Comparison of ENCODE assay signal across 10 cellular contexts in the genomic region with DNA sequence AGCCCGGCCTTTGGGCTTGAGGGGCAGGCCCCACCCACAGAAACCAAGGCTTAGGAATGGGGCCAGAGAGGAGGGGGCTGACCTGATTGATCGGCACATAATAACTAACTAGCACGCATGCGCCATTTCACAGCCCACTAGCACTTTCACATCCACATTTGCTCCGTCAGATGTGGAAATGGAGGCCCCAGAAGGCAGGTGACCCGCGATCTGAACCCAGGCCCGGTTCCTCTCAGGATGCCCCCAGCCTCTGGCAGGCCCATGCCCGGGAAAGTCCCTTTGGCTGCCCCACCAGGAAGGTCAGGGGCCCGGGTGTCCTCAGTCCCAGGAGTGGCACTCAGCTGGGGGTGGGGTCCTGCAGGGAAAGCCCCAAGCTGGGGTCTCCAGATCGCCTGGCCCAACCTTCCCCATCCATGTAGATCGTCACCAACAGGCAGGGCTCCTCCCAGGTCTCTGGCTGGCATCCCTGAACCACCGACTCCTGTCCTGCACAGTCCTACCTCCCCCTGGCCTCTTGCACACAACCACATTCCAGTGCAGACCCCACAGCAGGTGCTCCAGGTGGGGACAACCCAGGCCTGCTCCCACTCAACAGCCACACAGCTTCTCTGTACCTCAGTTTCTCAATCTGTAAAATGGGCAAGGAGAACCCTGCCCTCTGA. TPM values are rescaled to one million over a fixed set of nuclear protein-coding genes. Genes with fewer than 3 reads are reported as not detected.
A peak's percentile ranks its signal among the peaks of the same experiment; 100 is the strongest.
DNase-seq lines count a peak whose midpoint lies in the region; ATAC-seq and TF ChIP-seq lines count a peak whose summit lies in the region.
"Had no signal": no experiment of that assay in that cellular context is flagged by ENCODE, and none has a peak within 500 bp of the region (broad histone marks: within the 10 kb centered on the region; RNA-seq: fewer than 3 reads in every experiment).

No MANE protein-coding gene starts in this region.

- WGBS in heart right ventricle, 2 donors, result 86 to 89% methylated on average over 13 of the region's 13 CpGs

- peaks cover 13% of the 10 kb centered on the region for H3K4me1 Mint-ChIP-seq in WTC11
- no peaks in the 10 kb centered on the region for H3K4me1 Mint-ChIP-seq in activated T-cell treated with anti-CD3 and anti-CD28 coated beads, Interleukin-2, amount 50 U/mL, for 24 hours (ENCODE audit: low read depth)

- H3K36me3 Mint-ChIP-seq in WTC11, result no peaks in the 10 kb centered on the region
- no peaks in the 10 kb centered on the region for H3K36me3 Mint-ChIP-seq in activated T-cell treated with anti-CD3 and anti-CD28 coated beads, Interleukin-2, amount 50 U/mL, for 24 hours (ENCODE audit: low read depth)

- DNase-seq in Right ventricle myocardium inferior (ENCODE audit: missing footprints) (peak; percentile 21), heart right ventricle (no peak), WTC11 (ENCODE audit: low spot score) (peak; percentile 9), upper lobe of right lung (peak; percentile 52), HCEC 1CT (no peak), retina (no peak)
- DNase-seq in activated T-cell treated with anti-CD3 and anti-CD28 coated beads, Interleukin-2, amount 50 U/mL, for 24 hours, result no peak
- DNase-seq: effector memory CD8-positive, alpha-beta T cell; NCI-H774 had no signal

- TF ChIP-seq CTCF in heart right ventricle (IDR thresholded peaks at IDR 0.05) (no peak), WTC11 (IDR thresholded peaks at IDR 0.05) (no peak), upper lobe of right lung (IDR thresholded peaks at IDR 0.05) (no peak)

- H3K9me3 Mint-ChIP-seq in WTC11, result no peaks in the 10 kb centered on the region
- no peaks in the 10 kb centered on the region for H3K9me3 Mint-ChIP-seq in activated T-cell treated with anti-CD3 and anti-CD28 coated beads, Interleukin-2, amount 50 U/mL, for 24 hours
- H3K9me3 Mint-ChIP-seq: effector memory CD8-positive, alpha-beta T cell had no signal

- 0 out of 2 replicates have a peak overlapping the region, but pooled peaks have one; percentile 49 for H3K27ac Mint-ChIP-seq in WTC11
- no peak overlapping the region for H3K27ac Mint-ChIP-seq in activated T-cell treated with anti-CD3 and anti-CD28 coated beads, Interleukin-2, amount 50 U/mL, for 24 hours
- H3K27ac Mint-ChIP-seq: effector memory CD8-positive, alpha-beta T cell had no signal

- H3K27ac ChIP-seq in heart right ventricle (no peak overlapping the region), upper lobe of right lung (no peak overlapping the region)

- H3K9me3 ChIP-seq in heart right ventricle, result no peaks in the 10 kb centered on the region
- no peaks in the 10 kb centered on the region for H3K9me3 ChIP-seq in upper lobe of right lung

- H3K4me3 ChIP-seq in heart right ventricle, result no peak overlapping the region
- H3K4me3 ChIP-seq in upper lobe of right lung, result no peak overlapping the region

- H3K4me3 Mint-ChIP-seq in WTC11, result no peak overlapping the region
- H3K4me3 Mint-ChIP-seq in activated T-cell treated with anti-CD3 and anti-CD28 coated beads, Interleukin-2, amount 50 U/mL, for 24 hours, result no peak overlapping the region
- H3K4me3 Mint-ChIP-seq: effector memory CD8-positive, alpha-beta T cell had no signal

- ATAC-seq in Right ventricle myocardium inferior, result no peak
- ATAC-seq in heart right ventricle, result no peak
- ATAC-seq in HG02943 (IDR thresholded peaks at IDR 0.05; ENCODE audit: low read depth, unreplicated experiment), result peak; percentile 56
- ATAC-seq in WTC11, result no peak
- no peak for ATAC-seq in upper lobe of right lung
- ATAC-seq: effector memory CD8-positive, alpha-beta T cell had no signal

- POLR2A ChIA-PET in WTC11 (lab: Charles Lee), result no interaction called here

- intact Hi-C loops in Right ventricle myocardium inferior (cut with DNase I) (loop anchor here (5.0 kb wide), 1 partner anchor 47 kb away; the partner anchor contains the start of gene VAV2), heart right ventricle (cut with DNase I) (loop anchor here in 1 of 10 donors (5.0 kb wide), 1 partner anchor 37 kb away; no protein-coding TSS in a partner anchor), upper lobe of right lung (cut with DNase I) (no loop called here)

- CTCF ChIA-PET in WTC11 (lab: Charles Lee), result interaction anchor here (1.1 to 1.2 kb wide), 2 partner anchors 10 to 11 kb away, joined by 3 to 4 read pairs; no protein-coding TSS in a partner anchor

- H3K27me3 ChIP-seq in heart right ventricle, result no peaks in the 10 kb centered on the region
- no peaks in the 10 kb centered on the region for H3K27me3 ChIP-seq in upper lobe of right lung

- peaks cover 0 to 26% (median 5%) of the 10 kb centered on the region in 9 donors for H3K4me1 ChIP-seq in heart right ventricle
- H3K4me1 ChIP-seq in upper lobe of right lung, result peaks cover 15% of the 10 kb centered on the region

- H3K27me3 Mint-ChIP-seq in WTC11 (ENCODE audit: low read depth), result no peaks in the 10 kb centered on the region
- H3K27me3 Mint-ChIP-seq in activated T-cell treated with anti-CD3 and anti-CD28 coated beads, Interleukin-2, amount 50 U/mL, for 24 hours, result no peaks in the 10 kb centered on the region
- H3K27me3 Mint-ChIP-seq: effector memory CD8-positive, alpha-beta T cell had no signal

- H3K36me3 ChIP-seq in heart right ventricle, result no peaks in the 10 kb centered on the region
- H3K36me3 ChIP-seq in upper lobe of right lung, result no peaks in the 10 kb centered on the region

TF ChIP-seq in WTC11, 78 proteins besides CTCF, POLR2A, EP300 and RAD21:
- TF ChIP-seq USF2 (CRISPR knock-in tag; IDR thresholded peaks at IDR 0.05) (no peak), SP1 (CRISPR knock-in tag; conservative IDR thresholded peaks at IDR 0.05) (no peak), ZNF232 (CRISPR knock-in tag; IDR thresholded peaks at IDR 0.05) (no peak), FOXK1 (CRISPR knock-in tag; IDR thresholded peaks at IDR 0.05) (no peak), ZNF121 (CRISPR knock-in tag; IDR thresholded peaks at IDR 0.05) (no peak), AFF4 (CRISPR knock-in tag; IDR thresholded peaks at IDR 0.05; ENCODE audit: borderline replicate concordance) (no peak), SMAD3 (CRISPR knock-in tag; IDR thresholded peaks at IDR 0.05; ENCODE audit: borderline replicate concordance) (no peak)
- TF ChIP-seq, protein P1, sequence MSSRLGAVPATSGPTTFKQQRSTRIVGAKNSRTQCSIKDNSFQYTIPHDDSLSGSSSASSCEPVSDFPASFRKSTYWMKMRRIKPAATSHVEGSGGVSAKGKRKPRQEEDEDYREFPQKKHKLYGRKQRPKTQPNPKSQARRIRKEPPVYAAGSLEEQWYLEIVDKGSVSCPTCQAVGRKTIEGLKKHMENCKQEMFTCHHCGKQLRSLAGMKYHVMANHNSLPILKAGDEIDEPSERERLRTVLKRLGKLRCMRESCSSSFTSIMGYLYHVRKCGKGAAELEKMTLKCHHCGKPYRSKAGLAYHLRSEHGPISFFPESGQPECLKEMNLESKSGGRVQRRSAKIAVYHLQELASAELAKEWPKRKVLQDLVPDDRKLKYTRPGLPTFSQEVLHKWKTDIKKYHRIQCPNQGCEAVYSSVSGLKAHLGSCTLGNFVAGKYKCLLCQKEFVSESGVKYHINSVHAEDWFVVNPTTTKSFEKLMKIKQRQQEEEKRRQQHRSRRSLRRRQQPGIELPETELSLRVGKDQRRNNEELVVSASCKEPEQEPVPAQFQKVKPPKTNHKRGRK (CRISPR knock-in tag; IDR thresholded peaks at IDR 0.05; ENCODE audit: borderline replicate concordance), result no peak
TF ChIP-seq in WTC11: peak in this region for 0.

RNA-seq across cellular contexts. Expression of gene VAV2, which starts 46.7 kb away (rescaled TPM):
- total RNA-seq in Right ventricle myocardium inferior (7.6 TPM), heart right ventricle (1 to 10 TPM; 2.9 to 7.1 (median 5.0) TPM), WTC11 (2021) (31.1 to 39.7 TPM (median 34.9 TPM) in 3 replicates), upper lobe of right lung (34.6 TPM)
- polyA plus RNA-seq in heart right ventricle, result 1 to 10 TPM; 4.3 to 5.7 TPM

Comparison
In these comparisons a context has a peak if more than half of its experiments do, and no peak if none do; other contexts are left out.
1. DNase-seq: peak in Right ventricle myocardium inferior (single experiment), WTC11 (single experiment) and upper lobe of right lung (single experiment); none in heart right ventricle (0 of 2), HCEC 1CT (single experiment), retina (single experiment) and activated T-cell treated with anti-CD3 and anti-CD28 coated beads, Interleukin-2, amount 50 U/mL, for 24 hours (single experiment).